In the genomic region with DNA sequence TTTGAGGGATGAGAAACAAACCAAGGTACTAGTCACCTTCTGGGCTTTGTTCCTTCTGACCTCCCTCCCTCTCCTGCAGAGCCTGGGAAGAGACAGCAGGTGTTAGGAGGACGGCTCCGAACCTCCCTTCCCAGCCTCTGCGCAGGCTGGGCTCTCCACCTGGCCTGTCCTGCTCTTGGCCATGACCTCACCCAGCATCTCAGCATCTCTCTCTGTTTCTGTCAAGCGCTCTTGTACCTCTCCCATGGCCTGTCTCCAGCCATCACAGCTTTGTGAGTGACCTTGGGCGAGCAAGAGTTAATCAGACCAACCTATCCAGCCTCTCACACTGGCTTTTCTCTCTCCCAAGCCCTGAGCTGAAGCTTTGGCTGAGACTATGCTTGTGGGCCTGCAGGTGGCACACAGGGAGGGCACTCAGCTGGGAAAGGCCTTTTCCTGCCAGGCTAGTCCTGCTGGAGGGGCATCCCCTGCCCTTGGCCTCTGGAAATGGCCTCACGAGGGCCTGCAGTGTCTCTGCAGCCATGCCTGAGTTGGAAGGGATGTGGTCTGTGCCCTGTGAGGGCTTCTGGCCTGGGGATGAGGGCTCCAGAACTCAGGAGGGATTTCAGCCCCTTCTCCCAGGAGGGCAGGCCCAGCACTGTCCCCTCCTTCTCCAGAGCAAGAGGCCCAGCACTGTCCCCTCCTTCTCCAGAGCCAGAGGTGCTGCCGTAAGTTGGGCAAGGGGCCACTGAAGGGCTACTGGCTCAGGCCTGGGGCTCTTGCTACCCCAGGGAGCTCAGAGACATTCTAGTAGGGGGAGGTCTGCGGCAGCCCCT, we compare ENCODE assay signal across 17 cellular contexts. TPM values are rescaled to one million over a fixed set of nuclear protein-coding genes. Genes with fewer than 3 reads are reported as not detected.
"Had no signal": no experiment of that assay in that cellular context is flagged by ENCODE, and none has a peak within 500 bp of the region (broad histone marks: within the 10 kb centered on the region; RNA-seq: fewer than 3 reads in every experiment).

No MANE protein-coding gene starts in this region.

- DNase-seq: activated CD4-positive, alpha-beta T cell treated with anti-CD3 and anti-CD28 coated beads, Interleukin-2, amount 10 ng/mL, durations not matched to agents 24 days and 14 days; activated CD8-positive, alpha-beta memory T cell treated with anti-CD3 and anti-CD28 coated beads for 24 hours; activated naive CD4-positive, alpha-beta T cell treated with anti-CD3 and anti-CD28 coated beads, Interleukin-2, amount 10 ng/mL, durations not matched to agents 7 days and 5 days; effector memory CD8-positive, alpha-beta T cell; erythroblast; stimulated activated CD4-positive, alpha-beta T cell treated with anti-CD3 and anti-CD28 coated beads, Interleukin-1b, Interleukin-23, amount 100 ng/mL, for 48 hours; T-helper 1 cell had no signal

- H3K4me3 ChIP-seq: smooth muscle cell, tibial artery had no signal

- H3K4me3 Mint-ChIP-seq: activated CD4-positive, alpha-beta T cell treated with anti-CD3 and anti-CD28 coated beads, Interleukin-2, amount 10 ng/mL, durations not matched to agents 24 days and 14 days; activated naive CD4-positive, alpha-beta T cell treated with anti-CD3 and anti-CD28 coated beads, Interleukin-2, amount 10 ng/mL, durations not matched to agents 7 days and 5 days; central memory CD8-positive, alpha-beta T cell; effector memory CD8-positive, alpha-beta T cell; mesothelial cell of epicardium; stimulated activated memory B cell treated with anti-CD40 and anti-IgM and Interleukin-4, amounts not matched to agents 10 μg/mL and 1 μg/mL and 100 μg/mL, for 72 hours had no signal

- H3K36me3 ChIP-seq: tibial artery had no signal

- H3K4me1 Mint-ChIP-seq: activated naive CD4-positive, alpha-beta T cell treated with anti-CD3 and anti-CD28 coated beads, Interleukin-2, amount 10 ng/mL, durations not matched to agents 7 days and 5 days; stimulated activated memory B cell treated with anti-CD40 and anti-IgM and Interleukin-4, amounts not matched to agents 10 μg/mL and 1 μg/mL and 100 μg/mL, for 72 hours had no signal

- H3K9me3 ChIP-seq: tibial artery had no signal

- H3K36me3 Mint-ChIP-seq: activated naive CD4-positive, alpha-beta T cell treated with anti-CD3 and anti-CD28 coated beads, Interleukin-2, amount 10 ng/mL, durations not matched to agents 7 days and 5 days; mesothelial cell of epicardium; stimulated activated memory B cell treated with anti-CD40 and anti-IgM and Interleukin-4, amounts not matched to agents 10 μg/mL and 1 μg/mL and 100 μg/mL, for 72 hours; WTC11 had no signal

- ATAC-seq: effector memory CD8-positive, alpha-beta T cell; stimulated activated memory B cell treated with anti-CD40 and anti-IgM and Interleukin-4, amounts not matched to agents 10 μg/mL and 1 μg/mL and 100 μg/mL, for 72 hours; WTC11 had no signal

- H3K9me3 Mint-ChIP-seq: activated CD4-positive, alpha-beta T cell treated with anti-CD3 and anti-CD28 coated beads, Interleukin-2, amount 10 ng/mL, durations not matched to agents 24 days and 14 days; activated naive CD4-positive, alpha-beta T cell treated with anti-CD3 and anti-CD28 coated beads, Interleukin-2, amount 10 ng/mL, durations not matched to agents 7 days and 5 days; central memory CD8-positive, alpha-beta T cell; effector memory CD8-positive, alpha-beta T cell; mesothelial cell of epicardium; stimulated activated memory B cell treated with anti-CD40 and anti-IgM and Interleukin-4, amounts not matched to agents 10 μg/mL and 1 μg/mL and 100 μg/mL, for 72 hours; WTC11 had no signal

- H3K27ac ChIP-seq: tibial artery had no signal

- H3K27ac Mint-ChIP-seq: activated CD4-positive, alpha-beta T cell treated with anti-CD3 and anti-CD28 coated beads, Interleukin-2, amount 10 ng/mL, durations not matched to agents 24 days and 14 days; activated naive CD4-positive, alpha-beta T cell treated with anti-CD3 and anti-CD28 coated beads, Interleukin-2, amount 10 ng/mL, durations not matched to agents 7 days and 5 days; effector memory CD8-positive, alpha-beta T cell; mesothelial cell of epicardium; stimulated activated memory B cell treated with anti-CD40 and anti-IgM and Interleukin-4, amounts not matched to agents 10 μg/mL and 1 μg/mL and 100 μg/mL, for 72 hours; WTC11 had no signal

RNA-seq across cellular contexts. Expression of a gene that starts 2.1 kb away (rescaled TPM):
- total RNA-seq: activated CD4-positive, alpha-beta T cell treated with anti-CD3 and anti-CD28 coated beads, Interleukin-2, amount 10 ng/mL, durations not matched to agents 24 days and 14 days; glomerular endothelial cell; mesothelial cell of epicardium; myocyte; smooth muscle cell had no signal
- polyA plus RNA-seq: smooth muscle cell had no signal

RNA-seq across cellular contexts. Expression of a gene that starts 8.5 kb away (rescaled TPM):
- total RNA-seq: activated CD4-positive, alpha-beta T cell treated with anti-CD3 and anti-CD28 coated beads, Interleukin-2, amount 10 ng/mL, durations not matched to agents 24 days and 14 days; glomerular endothelial cell; lower leg skin; mesothelial cell of epicardium; myocyte; smooth muscle cell; WTC11 had no signal
- polyA plus RNA-seq: adipose tissue, smooth muscle cell had no signal

RNA-seq across cellular contexts. Expression of a gene that starts 32.7 kb away (rescaled TPM):
- total RNA-seq: activated CD4-positive, alpha-beta T cell treated with anti-CD3 and anti-CD28 coated beads, Interleukin-2, amount 10 ng/mL, durations not matched to agents 24 days and 14 days; glomerular endothelial cell; lower leg skin; myocyte; smooth muscle cell; WTC11 had no signal
- polyA plus RNA-seq: adipose tissue, smooth muscle cell had no signal
